In genomic region chr18:65523461-65523860, GRCh38 we compare ENCODE assay signal across 23 cellular contexts.
A peak's percentile ranks its signal among the peaks of the same experiment; 100 is the strongest.
DNase-seq lines count a peak whose midpoint lies in the region; ATAC-seq and TF ChIP-seq lines count a peak whose summit lies in the region.
"Had no signal": no experiment of that assay in that cellular context is flagged by ENCODE, and none has a peak within 500 bp of the region (broad histone marks: within the 10 kb centered on the region; RNA-seq: fewer than 3 reads in every experiment).

No MANE protein-coding gene starts in this region.

- intact Hi-C loops in natural killer cell (cut with micrococcal nuclease), result no loop called here

- TF ChIP-seq CTCF in natural killer cell (IDR thresholded peaks at IDR 0.05) (no peak), WTC11 (IDR thresholded peaks at IDR 0.05) (peak; percentile 30; the same call in 1 of the 2 replicates), type B pancreatic cell (conservative IDR thresholded peaks at IDR 0.05) (peak; percentile 34)

- DNase-seq in natural killer cell treated with Interleukin-12 subunit alpha and Interleukin-12 subunit beta and Interleukin-15 and Interleukin-18, amount 100 ng/mL, for 72 hours (ENCODE audit: low spot score), result peak; percentile 28
- DNase-seq in natural killer cell (no peak), WTC11 (ENCODE audit: low spot score) (peak; percentile 32), iPS-NIHi11 (ENCODE audit: low spot score) (peak; percentile 14), type B pancreatic cell (ENCODE audit: extremely low spot score, unreplicated experiment) (no peak), NOMO-1 treated with dmso at 0.1 percent for 144 hours (lab: John Stamatoyannopoulos, UW; ENCODE audit: unreplicated experiment) (no peak)
- DNase-seq: AML-193, COR-L47, DMS79 treated with DMSO at 0.1 percent for 48 hours, Kasumi-1, MM.1S, NCI-H1105 treated with DMSO at 0.1 percent for 48 hours, NCI-H187 treated with DMSO at 0.1 percent for 48 hours, NCI-H345, NCI-H526, SK-N-SH, T-helper 1 cell had no signal

- H3K4me1 Mint-ChIP-seq in natural killer cell treated with Interleukin-12 subunit alpha and Interleukin-12 subunit beta and Interleukin-15 and Interleukin-18, amount 100 ng/mL, for 72 hours (ENCODE audit: low read depth in 2 of 2), result no peaks in the 10 kb centered on the region
- H3K4me1 Mint-ChIP-seq in natural killer cell (no peaks in the 10 kb centered on the region), WTC11 (no peaks in the 10 kb centered on the region), type B pancreatic cell (ENCODE audit: unreplicated experiment) (no peaks in the 10 kb centered on the region)
- H3K4me1 Mint-ChIP-seq: CD14-positive monocyte, IgD-negative memory B cell had no signal

- CTCF ChIA-PET in WTC11 (lab: Charles Lee), result interaction anchor here (1.4 kb wide), 1 partner anchor 44 kb away, joined by 3 read pairs; no protein-coding TSS in a partner anchor

- H3K9me3 Mint-ChIP-seq in natural killer cell treated with Interleukin-12 subunit alpha and Interleukin-12 subunit beta and Interleukin-15 and Interleukin-18, amount 100 ng/mL, for 72 hours, result peaks cover 7% of the 10 kb centered on the region
- H3K9me3 Mint-ChIP-seq in natural killer cell (peaks cover 11 to 13% of the 10 kb centered on the region in 2 donors), WTC11 (peaks cover 12% of the 10 kb centered on the region; the same call in 1 of the 2 replicates), type B pancreatic cell (no peaks in the 10 kb centered on the region)

- no peaks in the 10 kb centered on the region for H3K27me3 Mint-ChIP-seq in natural killer cell treated with Interleukin-12 subunit alpha and Interleukin-12 subunit beta and Interleukin-15 and Interleukin-18, amount 100 ng/mL, for 72 hours
- H3K27me3 Mint-ChIP-seq in natural killer cell (ENCODE audit: low read depth in 2 of 2), result no peaks in the 10 kb centered on the region
- no peaks in the 10 kb centered on the region for H3K27me3 Mint-ChIP-seq in WTC11 (ENCODE audit: low read depth)
- no peaks in the 10 kb centered on the region for H3K27me3 Mint-ChIP-seq in type B pancreatic cell
- H3K27me3 Mint-ChIP-seq: IgD-negative memory B cell had no signal

- POLR2A ChIA-PET in WTC11 (lab: Charles Lee), result no interaction called here

- no peaks in the 10 kb centered on the region for H3K36me3 Mint-ChIP-seq in natural killer cell treated with Interleukin-12 subunit alpha and Interleukin-12 subunit beta and Interleukin-15 and Interleukin-18, amount 100 ng/mL, for 72 hours
- H3K36me3 Mint-ChIP-seq in natural killer cell (no peaks in the 10 kb centered on the region), WTC11 (no peaks in the 10 kb centered on the region), type B pancreatic cell (no peaks in the 10 kb centered on the region)
- H3K36me3 Mint-ChIP-seq: CD14-positive monocyte, IgD-negative memory B cell had no signal

- H3K4me3 Mint-ChIP-seq in natural killer cell treated with Interleukin-12 subunit alpha and Interleukin-12 subunit beta and Interleukin-15 and Interleukin-18, amount 100 ng/mL, for 72 hours, result no peak overlapping the region
- no peak overlapping the region for H3K4me3 Mint-ChIP-seq in natural killer cell
- no peak overlapping the region for H3K4me3 Mint-ChIP-seq in WTC11
- no peak overlapping the region for H3K4me3 Mint-ChIP-seq in type B pancreatic cell
- H3K4me3 Mint-ChIP-seq: CD14-positive monocyte, IgD-negative memory B cell had no signal

- no peak for ATAC-seq in natural killer cell treated with Interleukin-12 subunit alpha and Interleukin-12 subunit beta and Interleukin-15 and Interleukin-18, amount 100 ng/mL, for 72 hours
- ATAC-seq in natural killer cell, result no peak
- peak; percentile 100 for ATAC-seq in WTC11
- ATAC-seq in HG03097 (IDR thresholded peaks at IDR 0.05; ENCODE audit: low FRiP score, unreplicated experiment), result no peak
- no peak for ATAC-seq in HG03139 (IDR thresholded peaks at IDR 0.05; ENCODE audit: unreplicated experiment)
- ATAC-seq: Panc1, Right ventricle myocardium inferior had no signal

- H3K27ac Mint-ChIP-seq in natural killer cell treated with Interleukin-12 subunit alpha and Interleukin-12 subunit beta and Interleukin-15 and Interleukin-18, amount 100 ng/mL, for 72 hours, result no peak overlapping the region
- no peak overlapping the region for H3K27ac Mint-ChIP-seq in natural killer cell
- H3K27ac Mint-ChIP-seq in WTC11, result no peak overlapping the region
- no peak overlapping the region for H3K27ac Mint-ChIP-seq in type B pancreatic cell
- H3K27ac Mint-ChIP-seq: CD14-positive monocyte had no signal

TF ChIP-seq in WTC11, 78 proteins besides CTCF, POLR2A, EP300 and RAD21:
- TF ChIP-seq AR (CRISPR knock-in tag; IDR thresholded peaks at IDR 0.05), result no peak
- no peak for TF ChIP-seq E2F4 (CRISPR knock-in tag; IDR thresholded peaks at IDR 0.05; ENCODE audit: borderline replicate concordance, low read depth)
- TF ChIP-seq ZNF232 (CRISPR knock-in tag; IDR thresholded peaks at IDR 0.05), result no peak

Comparison
In these comparisons a context has a peak if more than half of its experiments do, and no peak if none do; other contexts are left out.
1. DNase-seq: peak in natural killer cell treated with Interleukin-12 subunit alpha and Interleukin-12 subunit beta and Interleukin-15 and Interleukin-18, amount 100 ng/mL, for 72 hours (single experiment), WTC11 (single experiment) and iPS-NIHi11 (single experiment); none in natural killer cell (single experiment), type B pancreatic cell (single experiment) and NOMO-1 treated with dmso at 0.1 percent for 144 hours (single experiment).